Comparison of ENCODE assay signal across 9 cellular contexts in the genomic region with DNA sequence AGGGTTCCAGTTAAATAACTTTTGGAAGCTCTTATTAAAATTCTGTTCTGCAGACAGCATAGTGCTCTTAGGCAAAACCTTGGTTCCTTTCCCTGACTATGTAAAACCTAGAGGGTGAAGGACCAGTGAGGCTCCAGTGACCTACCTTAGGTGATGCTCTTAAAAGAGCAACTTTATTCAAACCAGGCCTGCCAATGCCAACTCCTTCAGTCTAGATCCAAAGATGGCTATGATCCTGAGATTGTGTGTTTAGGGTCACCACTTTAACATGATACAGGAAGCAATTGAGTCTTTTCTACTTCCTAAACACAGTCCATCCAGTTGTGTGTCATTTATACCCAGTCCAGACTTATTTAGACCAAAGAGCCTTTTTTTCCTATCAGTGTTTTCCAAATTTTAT. TPM values are rescaled to one million over a fixed set of nuclear protein-coding genes. Genes with fewer than 3 reads are reported as not detected.
DNase-seq lines count a peak whose midpoint lies in the region; TF ChIP-seq lines count a peak whose summit lies in the region.
"Had no signal": no experiment of that assay in that cellular context is flagged by ENCODE, and none has a peak within 500 bp of the region (broad histone marks: within the 10 kb centered on the region; RNA-seq: fewer than 3 reads in every experiment).

No MANE protein-coding gene starts in this region.

- no peaks in the 10 kb centered on the region for H4K20me1 ChIP-seq in KMS-11 (ENCODE audit: insufficient read depth)

- intact Hi-C loops in A673 (cut with micrococcal nuclease; ENCODE audit: unreplicated experiment), result loop anchor here (10.0 kb wide), 1 partner anchor 406 kb away; the partner anchor contains the start of gene CERS2

- H3K9ac ChIP-seq in KMS-11, result peak overlapping the region; percentile 31; the same call in 1 of the 2 replicates

- no peak overlapping the region for H2AFZ ChIP-seq in KMS-11 (ENCODE audit: low read depth)

- TF ChIP-seq CTCF in A673 (conservative IDR thresholded peaks at IDR 0.05; ENCODE audit: low read depth, low read length) (no peak), KMS-11 (conservative IDR thresholded peaks at IDR 0.05; ENCODE audit: low read depth, low read length) (no peak)

- peaks cover 26% of the 10 kb centered on the region for H3K4me1 ChIP-seq in A673 (ENCODE audit: insufficient read depth, low read length, poor library complexity, severe bottlenecking)
- peaks cover 100% of the 10 kb centered on the region for H3K4me1 ChIP-seq in KMS-11 (ENCODE audit: low read depth, poor library complexity, severe bottlenecking)
- peaks cover 37 to 84% of the 10 kb centered on the region in 2 donors for H3K4me1 ChIP-seq in muscle layer of duodenum (ENCODE audit: control insufficient read depth in 1 of 2, insufficient read depth in 2 of 2, low read length in 2 of 2)

- POLR2A ChIA-PET in A673 (lab: Charles Lee; ENCODE audit: low non-redundant PET), result interaction anchor here (0.5 kb wide), 1 partner anchor 9 kb away, joined by 4 read pairs; no protein-coding TSS in a partner anchor

- peak overlapping the region; percentile 100 for H3K4me2 ChIP-seq in KMS-11

- no peak overlapping the region for H3K4me3 ChIP-seq in A673 (ENCODE audit: low read depth, low read length, poor library complexity, severe bottlenecking)
- peak overlapping the region; percentile 89 for H3K4me3 ChIP-seq in KMS-11 (IDR thresholded peaks at IDR 0.05; ENCODE audit: insufficient read depth, low read depth, low read length)
- H3K4me3 ChIP-seq in muscle layer of duodenum (ENCODE audit: low read depth in 1 of 2, low read length in 2 of 2), result peak overlapping the region; percentile 45 to 52

- no peaks in the 10 kb centered on the region for H3K9me3 ChIP-seq in A673 (ENCODE audit: low read depth, low read length, poor library complexity, severe bottlenecking)
- H3K9me3 ChIP-seq in muscle layer of duodenum (ENCODE audit: control insufficient read depth in 1 of 2, low read length in 2 of 2), result no peaks in the 10 kb centered on the region

- H3K27ac ChIP-seq in A673 (ENCODE audit: low read depth, low read length, poor library complexity, severe bottlenecking) (peak overlapping the region; percentile 52), KMS-11 (peak overlapping the region; percentile 77), caudate nucleus (ENCODE audit: low read depth, low read length) (peak overlapping the region; percentile 96), muscle layer of duodenum (ENCODE audit: low read length) (peak overlapping the region; percentile 88)

- H3K79me2 ChIP-seq in KMS-11 (ENCODE audit: insufficient read depth, low read depth), result peaks cover 78% of the 10 kb centered on the region

- no peak for DNase-seq in A673 (ENCODE audit: low spot score)
- DNase-seq in caudate nucleus (lab: John Stamatoyannopoulos, UW), result no peak
- no peak for DNase-seq in NCI-H128 (lab: John Stamatoyannopoulos, UW; ENCODE audit: unreplicated experiment)
- no peak for DNase-seq in DMS79 treated with DMSO at 0.1 percent for 48 hours (lab: John Stamatoyannopoulos, UW)
- DNase-seq in mesenteric fat pad (ENCODE audit: low spot score), result no peak
- no peak for DNase-seq in activated CD4-positive, alpha-beta T cell treated with anti-CD3 and anti-CD28 coated beads, Interleukin-2, amount 50 U/mL, for 1 hour

- CTCF ChIA-PET in A673 (lab: Charles Lee), result interaction anchor here (1.5 kb wide), 1 partner anchor 9 kb away, joined by 5 read pairs; no protein-coding TSS in a partner anchor

- H3K27me3 ChIP-seq in A673 (replicated peaks; ENCODE audit: insufficient read depth, low read depth, low read length, poor library complexity) (no peaks in the 10 kb centered on the region), KMS-11 (ENCODE audit: insufficient read depth, low read depth) (no peaks in the 10 kb centered on the region), muscle layer of duodenum (ENCODE audit: low read depth, low read length) (no peaks in the 10 kb centered on the region)

- BruUV-seq in A673 (replicated peaks; lab: Mats Ljungman, UMichigan), result no TSS peak

- H3K36me3 ChIP-seq in A673 (ENCODE audit: insufficient read depth, low read length, poor library complexity, severe bottlenecking) (peaks cover 18% of the 10 kb centered on the region), KMS-11 (ENCODE audit: insufficient read depth) (peaks cover 12% of the 10 kb centered on the region; the same call in 1 of the 2 replicates), muscle layer of duodenum (ENCODE audit: control insufficient read depth in 1 of 2, insufficient read depth in 2 of 2, low read length in 2 of 2) (peaks cover 10 to 31% of the 10 kb centered on the region in 2 donors)

RNA-seq across cellular contexts. Expression of gene MCL1, which starts 10.8 kb away (rescaled TPM):
- 123 and 163 TPM in 2 replicates for total RNA-seq in A673 (2021)
- 697 TPM for total RNA-seq in mesenteric fat pad

RNA-seq across cellular contexts. Expression of gene ADAMTSL4, which starts 19.4 kb away (rescaled TPM):
- total RNA-seq in A673 (2021) (0.31 TPM in 1 of 2 replicates, not detected in the other), mesenteric fat pad (76.4 TPM)

RNA-seq across cellular contexts. Expression of gene FALEC, which starts 53.0 kb away (rescaled TPM):
- total RNA-seq in A673 (2021) (1.6 TPM in 1 of 2 replicates, not detected in the other), mesenteric fat pad (not detected)
- total RNA-seq: left cardiac atrium had no signal

Comparison
In these comparisons a context has a peak if more than half of its experiments do, and no peak if none do; other contexts are left out.
1. RNA of gene ADAMTSL4, which starts 19.4 kb away (total RNA-seq): 76.4 TPM in mesenteric fat pad (single experiment); 0.31 TPM in A673; every median in the first group is over 10 times any median in the second.
2. Peak in every context shown above with its lines, with median percentiles within 50 percentile points of each other: H3K27ac ChIP-seq.